Comparison of ENCODE assay signal across 9 cellular contexts in genomic region chr4:179977378-179977777, GRCh38.
"Had no signal": no experiment of that assay in that cellular context is flagged by ENCODE, and none has a peak within 500 bp of the region (broad histone marks: within the 10 kb centered on the region; RNA-seq: fewer than 3 reads in every experiment).

No MANE protein-coding gene starts in this region.

- H3K9me3 ChIP-seq: HAP-1 had no signal

- H3K4me2 ChIP-seq: GM23338 had no signal

- DNase-seq: GM23248, GOT3, H7, H9, HCEC 1CT, HFFc6 had no signal

- H3K4me1 Mint-ChIP-seq: GM23338, H9 had no signal

- H3K4me3 Mint-ChIP-seq: GM23338, H9, HFFc6 had no signal

- H3K9me3 Mint-ChIP-seq: GM23338 had no signal

- ATAC-seq: GM23338, HCT116 had no signal

- H3K36me3 ChIP-seq: HAP-1 had no signal

- H2AFZ ChIP-seq: GM23248, GM23338 had no signal

- H3K27ac Mint-ChIP-seq: GM23338, H9, HFFc6 had no signal

- H3K9ac ChIP-seq: GM23248 had no signal

- H3K4me3 ChIP-seq: GM23248, GM23338, HAP-1 had no signal

- H3K27ac ChIP-seq: GM23248 had no signal
